1 cellular context compared by ENCODE assay signal in the genomic region with DNA sequence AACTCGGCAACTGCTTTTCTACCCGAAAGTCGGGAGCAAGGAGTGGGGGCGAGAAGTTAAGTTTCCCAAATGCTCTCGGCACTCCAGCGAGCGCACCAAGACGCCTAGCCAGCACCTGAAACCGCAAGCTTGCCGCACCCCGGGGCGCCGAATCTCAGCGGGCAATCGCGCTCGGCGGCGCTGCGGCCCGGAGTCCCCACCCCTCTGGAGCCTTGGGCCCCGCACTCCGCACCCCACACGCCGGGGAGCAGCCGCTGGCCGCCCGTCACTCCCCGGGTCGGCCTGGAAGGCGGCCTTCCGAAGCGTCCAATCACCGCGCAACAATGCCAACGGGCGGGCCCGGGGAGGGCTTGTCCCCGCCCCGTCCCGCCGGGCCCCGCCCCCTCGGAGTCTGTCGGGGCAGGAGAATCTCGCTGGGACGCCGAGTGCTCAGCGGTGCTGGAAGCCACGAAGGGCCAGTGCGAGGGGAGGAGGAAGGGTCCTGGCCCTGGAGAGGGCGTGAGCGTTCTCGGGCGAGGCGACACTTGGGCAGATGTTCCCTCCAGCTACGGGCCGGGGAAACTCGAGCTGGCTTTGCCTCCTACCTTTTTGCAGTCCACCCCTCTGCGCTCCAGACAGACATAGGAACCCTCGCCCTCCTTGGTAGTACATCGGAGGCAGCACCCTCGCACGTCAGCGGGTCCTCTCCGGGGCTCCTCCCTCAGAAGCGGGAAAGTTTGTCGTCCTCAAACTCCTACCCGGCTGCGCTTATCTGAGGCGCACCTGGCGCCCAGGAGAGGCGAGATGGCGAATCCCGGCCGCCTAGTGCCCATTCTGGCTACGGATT.
A peak's percentile ranks its signal among the peaks of the same experiment; 100 is the strongest.
TF ChIP-seq lines count a peak whose summit lies in the region.

No MANE protein-coding gene starts in this region.

TF ChIP-seq in GM23338, 12 proteins besides CTCF, POLR2A, EP300 and RAD21 (continued from another document):
- TF ChIP-seq, protein P1, sequence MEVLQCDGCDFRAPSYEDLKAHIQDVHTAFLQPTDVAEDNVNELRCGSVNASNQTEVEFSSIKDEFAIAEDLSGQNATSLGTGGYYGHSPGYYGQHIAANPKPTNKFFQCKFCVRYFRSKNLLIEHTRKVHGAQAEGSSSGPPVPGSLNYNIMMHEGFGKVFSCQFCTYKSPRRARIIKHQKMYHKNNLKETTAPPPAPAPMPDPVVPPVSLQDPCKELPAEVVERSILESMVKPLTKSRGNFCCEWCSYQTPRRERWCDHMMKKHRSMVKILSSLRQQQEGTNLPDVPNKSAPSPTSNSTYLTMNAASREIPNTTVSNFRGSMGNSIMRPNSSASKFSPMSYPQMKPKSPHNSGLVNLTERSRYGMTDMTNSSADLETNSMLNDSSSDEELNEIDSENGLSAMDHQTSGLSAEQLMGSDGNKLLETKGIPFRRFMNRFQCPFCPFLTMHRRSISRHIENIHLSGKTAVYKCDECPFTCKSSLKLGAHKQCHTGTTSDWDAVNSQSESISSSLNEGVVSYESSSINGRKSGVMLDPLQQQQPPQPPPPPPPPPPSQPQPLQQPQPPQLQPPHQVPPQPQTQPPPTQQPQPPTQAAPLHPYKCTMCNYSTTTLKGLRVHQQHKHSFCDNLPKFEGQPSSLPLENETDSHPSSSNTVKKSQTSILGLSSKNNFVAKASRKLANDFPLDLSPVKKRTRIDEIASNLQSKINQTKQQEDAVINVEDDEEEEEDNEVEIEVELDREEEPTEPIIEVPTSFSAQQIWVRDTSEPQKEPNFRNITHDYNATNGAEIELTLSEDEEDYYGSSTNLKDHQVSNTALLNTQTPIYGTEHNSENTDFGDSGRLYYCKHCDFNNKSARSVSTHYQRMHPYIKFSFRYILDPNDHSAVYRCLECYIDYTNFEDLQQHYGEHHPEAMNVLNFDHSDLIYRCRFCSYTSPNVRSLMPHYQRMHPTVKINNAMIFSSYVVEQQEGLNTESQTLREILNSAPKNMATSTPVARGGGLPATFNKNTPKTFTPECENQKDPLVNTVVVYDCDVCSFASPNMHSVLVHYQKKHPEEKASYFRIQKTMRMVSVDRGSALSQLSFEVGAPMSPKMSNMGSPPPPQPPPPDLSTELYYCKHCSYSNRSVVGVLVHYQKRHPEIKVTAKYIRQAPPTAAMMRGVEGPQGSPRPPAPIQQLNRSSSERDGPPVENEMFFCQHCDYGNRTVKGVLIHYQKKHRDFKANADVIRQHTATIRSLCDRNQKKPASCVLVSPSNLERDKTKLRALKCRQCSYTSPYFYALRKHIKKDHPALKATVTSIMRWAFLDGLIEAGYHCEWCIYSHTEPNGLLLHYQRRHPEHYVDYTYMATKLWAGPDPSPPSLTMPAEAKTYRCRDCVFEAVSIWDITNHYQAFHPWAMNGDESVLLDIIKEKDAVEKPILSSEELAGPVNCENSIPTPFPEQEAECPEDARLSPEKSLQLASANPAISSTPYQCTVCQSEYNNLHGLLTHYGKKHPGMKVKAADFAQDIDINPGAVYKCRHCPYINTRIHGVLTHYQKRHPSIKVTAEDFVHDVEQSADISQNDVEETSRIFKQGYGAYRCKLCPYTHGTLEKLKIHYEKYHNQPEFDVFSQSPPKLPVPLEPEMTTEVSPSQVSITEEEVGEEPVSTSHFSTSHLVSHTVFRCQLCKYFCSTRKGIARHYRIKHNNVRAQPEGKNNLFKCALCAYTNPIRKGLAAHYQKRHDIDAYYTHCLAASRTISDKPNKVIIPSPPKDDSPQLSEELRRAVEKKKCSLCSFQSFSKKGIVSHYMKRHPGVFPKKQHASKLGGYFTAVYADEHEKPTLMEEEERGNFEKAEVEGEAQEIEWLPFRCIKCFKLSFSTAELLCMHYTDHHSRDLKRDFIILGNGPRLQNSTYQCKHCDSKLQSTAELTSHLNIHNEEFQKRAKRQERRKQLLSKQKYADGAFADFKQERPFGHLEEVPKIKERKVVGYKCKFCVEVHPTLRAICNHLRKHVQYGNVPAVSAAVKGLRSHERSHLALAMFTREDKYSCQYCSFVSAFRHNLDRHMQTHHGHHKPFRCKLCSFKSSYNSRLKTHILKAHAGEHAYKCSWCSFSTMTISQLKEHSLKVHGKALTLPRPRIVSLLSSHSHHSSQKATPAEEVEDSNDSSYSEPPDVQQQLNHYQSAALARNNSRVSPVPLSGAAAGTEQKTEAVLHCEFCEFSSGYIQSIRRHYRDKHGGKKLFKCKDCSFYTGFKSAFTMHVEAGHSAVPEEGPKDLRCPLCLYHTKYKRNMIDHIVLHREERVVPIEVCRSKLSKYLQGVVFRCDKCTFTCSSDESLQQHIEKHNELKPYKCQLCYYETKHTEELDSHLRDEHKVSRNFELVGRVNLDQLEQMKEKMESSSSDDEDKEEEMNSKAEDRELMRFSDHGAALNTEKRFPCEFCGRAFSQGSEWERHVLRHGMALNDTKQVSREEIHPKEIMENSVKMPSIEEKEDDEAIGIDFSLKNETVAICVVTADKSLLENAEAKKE (CRISPR knock-in tag; IDR thresholded peaks at IDR 0.05) = no peak
- no peak for TF ChIP-seq CREB1 (CRISPR knock-in tag; IDR thresholded peaks at IDR 0.05; ENCODE audit: low read depth)
- TF ChIP-seq, protein P2, sequence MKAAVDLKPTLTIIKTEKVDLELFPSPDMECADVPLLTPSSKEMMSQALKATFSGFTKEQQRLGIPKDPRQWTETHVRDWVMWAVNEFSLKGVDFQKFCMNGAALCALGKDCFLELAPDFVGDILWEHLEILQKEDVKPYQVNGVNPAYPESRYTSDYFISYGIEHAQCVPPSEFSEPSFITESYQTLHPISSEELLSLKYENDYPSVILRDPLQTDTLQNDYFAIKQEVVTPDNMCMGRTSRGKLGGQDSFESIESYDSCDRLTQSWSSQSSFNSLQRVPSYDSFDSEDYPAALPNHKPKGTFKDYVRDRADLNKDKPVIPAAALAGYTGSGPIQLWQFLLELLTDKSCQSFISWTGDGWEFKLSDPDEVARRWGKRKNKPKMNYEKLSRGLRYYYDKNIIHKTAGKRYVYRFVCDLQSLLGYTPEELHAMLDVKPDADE (IDR thresholded peaks at IDR 0.05) = no peak
- TF ChIP-seq STAT1 (IDR thresholded peaks at IDR 0.05; ENCODE audit: unreplicated experiment) = no peak
- TF ChIP-seq EZH2 (IDR thresholded peaks at IDR 0.05; ENCODE audit: low read depth, unreplicated experiment) = peak; percentile 54
- TF ChIP-seq ZNF114 (CRISPR knock-in tag; IDR thresholded peaks at IDR 0.05) = no peak
TF ChIP-seq in GM23338: peak in this region for 2.
